In the genomic region with DNA sequence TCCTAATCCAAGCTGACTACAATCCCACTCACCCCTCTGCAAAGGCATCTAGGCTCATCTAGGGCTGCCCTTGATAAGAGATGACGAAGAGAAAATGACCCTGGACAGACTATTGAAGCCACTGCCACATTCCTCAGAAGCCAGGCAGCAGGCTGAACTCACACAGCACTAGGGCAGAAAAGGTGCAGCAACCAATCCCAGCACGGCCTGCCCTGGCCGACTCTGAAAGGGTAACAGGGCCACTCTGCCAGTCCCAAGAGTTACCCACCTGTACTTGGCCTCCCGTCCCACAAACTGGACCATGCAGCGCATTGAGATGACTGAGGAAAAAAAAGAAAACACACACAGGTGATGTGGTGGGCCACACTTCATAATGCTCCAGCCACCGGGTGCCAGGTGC, we compare ENCODE assay signal across 26 cellular contexts. TPM values are rescaled to one million over a fixed set of nuclear protein-coding genes. Genes with fewer than 3 reads are reported as not detected.
"Had no signal": no experiment of that assay in that cellular context is flagged by ENCODE, and none has a peak within 500 bp of the region (broad histone marks: within the 10 kb centered on the region; RNA-seq: fewer than 3 reads in every experiment).

No MANE protein-coding gene starts in this region.

- H3K27me3 ChIP-seq: breast epithelium, dorsolateral prefrontal cortex, gastrocnemius medialis, neural progenitor cell, tibial nerve had no signal

- H3K27ac Mint-ChIP-seq: activated T-helper 1 cell treated with anti-CD3 and anti-CD28 coated beads, Interleukin-12 subunit alpha, Interleukin-12 subunit beta, Interleukin-2, Interleukin-4 antibody, amounts not matched to agents 30 ng/mL and 10 ng/mL and 1 ng/mL, durations not matched to agents 14 hours and 24 hours and 36 hours; natural killer cell; neural progenitor cell; T-helper 1 cell treated with Interleukin-12 subunit alpha and Interleukin-12 subunit beta and Interleukin-4 antibody, amounts not matched to agents 30 μg/mL and 1 μg/mL, for 36 hours had no signal

- H3K9me3 Mint-ChIP-seq: activated T-helper 1 cell treated with anti-CD3 and anti-CD28 coated beads, Interleukin-12 subunit alpha, Interleukin-12 subunit beta, Interleukin-2, Interleukin-4 antibody, amounts not matched to agents 30 ng/mL and 10 ng/mL and 1 ng/mL, durations not matched to agents 14 hours and 24 hours and 36 hours; natural killer cell; neural progenitor cell; T-helper 1 cell treated with Interleukin-12 subunit alpha and Interleukin-12 subunit beta and Interleukin-4 antibody, amounts not matched to agents 30 μg/mL and 1 μg/mL, for 36 hours had no signal

- ATAC-seq: gastrocnemius medialis, left lobe of liver had no signal

- DNase-seq: activated CD4-positive, alpha-beta T cell treated with anti-CD3 and anti-CD28 coated beads for 4 hours; activated CD4-positive, alpha-beta T cell treated with anti-CD3 and anti-CD28 coated beads, Interleukin-2, amount 50 U/mL, for 4 hours; activated naive CD4-positive, alpha-beta T cell treated with anti-CD3 and anti-CD28 coated beads, Interleukin-2, amount 50 U/mL, for 16 hours; activated T-cell treated with anti-CD3 and anti-CD28 coated beads for 4 hours; amygdala; cerebellar nuclear complex; gastrocnemius medialis; natural killer cell; occipital lobe; SK-N-SH; stimulated activated CD4-positive, alpha-beta T cell treated with anti-CD3 and anti-CD28 coated beads, Interleukin-4, amount 100 ng/mL, for 24 hours; stimulated activated naive CD4-positive, alpha-beta T cell; SW 1271; T-helper 9 cell had no signal

- H3K4me3 ChIP-seq: breast epithelium, coronary artery, dorsolateral prefrontal cortex, gastrocnemius medialis, lung, neural progenitor cell, skin epidermis, tibial nerve had no signal

- H3K9me3 ChIP-seq: breast epithelium, gastrocnemius medialis, SK-N-SH, tibial nerve had no signal

- H3K36me3 Mint-ChIP-seq: natural killer cell had no signal

- H3K36me3 ChIP-seq: breast epithelium, neural progenitor cell had no signal

- H3K27ac ChIP-seq: gastrocnemius medialis, neural progenitor cell, skin epidermis, VCaP had no signal

- H3K4me3 Mint-ChIP-seq: activated T-helper 1 cell treated with anti-CD3 and anti-CD28 coated beads, Interleukin-12 subunit alpha, Interleukin-12 subunit beta, Interleukin-2, Interleukin-4 antibody, amounts not matched to agents 30 ng/mL and 10 ng/mL and 1 ng/mL, durations not matched to agents 14 hours and 24 hours and 36 hours; natural killer cell; neural progenitor cell; T-helper 1 cell treated with Interleukin-12 subunit alpha and Interleukin-12 subunit beta and Interleukin-4 antibody, amounts not matched to agents 30 μg/mL and 1 μg/mL, for 36 hours had no signal

RNA-seq across cellular contexts. Expression of a gene that starts 22.4 kb away (rescaled TPM):
- total RNA-seq: activated T-helper 1 cell treated with anti-CD3 and anti-CD28 coated beads, Interleukin-12 subunit alpha, Interleukin-12 subunit beta, Interleukin-2, Interleukin-4 antibody, amounts not matched to agents 30 ng/mL and 10 ng/mL and 1 ng/mL, durations not matched to agents 14 hours and 24 hours and 36 hours; kidney epithelial cell; left lobe of liver had no signal

RNA-seq across cellular contexts. Expression of a gene that starts 28.5 kb away (rescaled TPM):
- polyA plus RNA-seq: SK-N-SH had no signal
